ENCODE assay signal across 19 cellular contexts in genomic region chr7:98215561-98216495, GRCh38. TPM values are rescaled to one million over a fixed set of nuclear protein-coding genes. Genes with fewer than 3 reads are reported as not detected.
DNase-seq lines count a peak whose midpoint lies in the region; ATAC-seq, FAIRE-seq and TF ChIP-seq lines count a peak whose summit lies in the region.
"Had no signal": no experiment of that assay in that cellular context is flagged by ENCODE, and none has a peak within 500 bp of the region (broad histone marks: within the 10 kb centered on the region; RNA-seq: fewer than 3 reads in every experiment).

No MANE protein-coding gene starts in this region.

- WGBS in stomach, 5 donors: 57 to 73% (median 71%) methylated on average over 26 to 32 of the region's 32 CpGs

- peaks cover 2 to 15% of the 10 kb centered on the region in 2 experiments for H3K36me3 ChIP-seq in endothelial cell of umbilical vein (ENCODE audit: control insufficient read depth in 2 of 2, extremely low read depth in 1 of 2, insufficient read depth in 2 of 2, low read length in 2 of 2)
- peaks cover 12 to 46% (median 42%) of the 10 kb centered on the region in 4 donors for H3K36me3 ChIP-seq in stomach

- POLR2A ChIA-PET in endothelial cell of umbilical vein (lab: Charles Lee): interaction anchor here (0.6 kb wide), 1 partner anchor 21 kb away, joined by 3 read pairs; no protein-coding TSS in a partner anchor

- TF ChIP-seq EP300 in stomach (IDR thresholded peaks at IDR 0.05): no peak

- no peaks in the 10 kb centered on the region for H3K79me2 ChIP-seq in endothelial cell of umbilical vein (ENCODE audit: control insufficient read depth, insufficient read depth, low read length)

- H3K4me2 ChIP-seq in endothelial cell of umbilical vein (ENCODE audit: insufficient read depth, low read length): no peak overlapping the region
- H3K4me2 ChIP-seq: GM23338 had no signal

- BruUV-seq in endothelial cell of umbilical vein (replicated peaks; lab: Mats Ljungman, UMichigan): TSS peak; percentile 65

- DNase-seq in Right ventricle myocardium superior (peak; percentile 40), left ventricle myocardium superior (no peak), NCI-H69 (lab: John Stamatoyannopoulos, UW) (peak; percentile 75), endothelial cell of umbilical vein (ENCODE audit: low read depth, low spot score) (no peak), stomach (peak; percentile 58), UCSD-AML1 (lab: John Stamatoyannopoulos, UW; ENCODE audit: unreplicated experiment) (no peak)
- DNase-seq: activated naive CD8-positive, alpha-beta T cell treated with anti-CD3 and anti-CD28 coated beads for 36 hours; Calu3; hippocampal formation; NCI-H226; stimulated activated CD4-positive, alpha-beta T cell treated with anti-CD3 and anti-CD28 coated beads, Interleukin-4, amount 100 ng/mL, for 4 hours; T-cell had no signal

- TF ChIP-seq CTCF in endothelial cell of umbilical vein (IDR thresholded peaks at IDR 0.05; ENCODE audit: extremely low read depth in 1 of 2, insufficient read depth in 1 of 2, low read depth in 1 of 2, low read length in 2 of 2): no peak
- TF ChIP-seq CTCF in stomach (IDR thresholded peaks at IDR 0.05): no peak

- no peak for ATAC-seq in Right ventricle myocardium superior (ENCODE audit: poor library complexity)
- no peak for ATAC-seq in left ventricle myocardium superior
- ATAC-seq in GM18861 (IDR thresholded peaks at IDR 0.05; ENCODE audit: unreplicated experiment): no peak
- ATAC-seq in HG03135 (IDR thresholded peaks at IDR 0.05; ENCODE audit: unreplicated experiment): no peak
- ATAC-seq: GM23338; left lobe of liver; natural killer cell treated with Interleukin-12 subunit alpha and Interleukin-12 subunit beta and Interleukin-15 and Interleukin-18, amount 100 ng/mL, for 72 hours; T-cell had no signal

- H3K27ac ChIP-seq in endothelial cell of umbilical vein (ENCODE audit: insufficient read depth, low read depth, low read length): no peak overlapping the region
- peak overlapping the region in 4 of 5 donors; percentile 30 to 78 (median 44) for H3K27ac ChIP-seq in stomach
- H3K27ac ChIP-seq: Peyer's patch had no signal

- H3K27me3 ChIP-seq in endothelial cell of umbilical vein (ENCODE audit: control insufficient read depth in 2 of 2, insufficient read depth in 2 of 2, low read length in 2 of 2) (no peaks in the 10 kb centered on the region), stomach (peaks cover 0 to 16% (median 7%) of the 10 kb centered on the region in 3 donors)
- H3K27me3 ChIP-seq: Peyer's patch had no signal

- TF ChIP-seq POLR2A in endothelial cell of umbilical vein (IDR thresholded peaks at IDR 0.05; ENCODE audit: low read depth, low read length) (no peak), stomach (IDR thresholded peaks at IDR 0.05) (no peak)

- dilution Hi-C loops in endothelial cell of umbilical vein (cut with MboI; ENCODE audit: extremely low pct_ligation_motif_present, low sequenced_read_pairs): no loop called here

- CTCF ChIA-PET in endothelial cell of umbilical vein (lab: Charles Lee): interaction anchor here (1.1 kb wide), 1 partner anchor 195 kb away, joined by 4 read pairs; no protein-coding TSS in a partner anchor

- H3K4me3 ChIP-seq in endothelial cell of umbilical vein (replicated peaks in 1 of 3; ENCODE audit: insufficient read depth in 1 of 3, low read depth in 1 of 3, low read length in 3 of 3) (no peak overlapping the region), stomach (no peak overlapping the region)
- H3K4me3 ChIP-seq: GM23338, Peyer's patch had no signal

- intact Hi-C loops in Right ventricle myocardium superior (cut with DNase I): no loop called here
- intact Hi-C loops in left ventricle myocardium superior (cut with micrococcal nuclease): no loop called here
- intact Hi-C loops in endothelial cell of umbilical vein (cut with micrococcal nuclease): no loop called here
- intact Hi-C loops in stomach (cut with DNase I; ENCODE audit: low total_unique reads): no loop called here

- H2AFZ ChIP-seq in endothelial cell of umbilical vein (ENCODE audit: low read depth, low read length): no peak overlapping the region
- H2AFZ ChIP-seq: GM23338 had no signal

- H3K9ac ChIP-seq in endothelial cell of umbilical vein (replicated peaks; ENCODE audit: extremely low read depth, insufficient read depth, low read length): no peak overlapping the region

- no peak for FAIRE-seq in endothelial cell of umbilical vein (lab: Jason Lieb, UNC)

- H4K20me1 ChIP-seq in endothelial cell of umbilical vein (replicated peaks; ENCODE audit: control insufficient read depth, extremely low read depth, insufficient read depth, low read length): no peaks in the 10 kb centered on the region

- peaks cover 2% of the 10 kb centered on the region for H3K4me1 ChIP-seq in endothelial cell of umbilical vein (ENCODE audit: control insufficient read depth, extremely low read depth, insufficient read depth, low read length)
- peaks cover 13 to 55% (median 37%) of the 10 kb centered on the region in 4 donors for H3K4me1 ChIP-seq in stomach

- H3K9me3 ChIP-seq in endothelial cell of umbilical vein (replicated peaks; ENCODE audit: control insufficient read depth, insufficient read depth, low read length) (no peaks in the 10 kb centered on the region), stomach (no peaks in the 10 kb centered on the region)
- H3K9me3 ChIP-seq: Peyer's patch had no signal

- no peaks in the 10 kb centered on the region for H3K9me1 ChIP-seq in endothelial cell of umbilical vein (replicated peaks; ENCODE audit: control insufficient read depth, extremely low read depth, insufficient read depth, low read length)

TF ChIP-seq in endothelial cell of umbilical vein, 7 proteins besides CTCF, POLR2A, EP300 and RAD21:
- no peak for TF ChIP-seq JUN (IDR thresholded peaks at IDR 0.05; ENCODE audit: borderline replicate concordance, insufficient read depth, insufficient read length, low read depth)
- TF ChIP-seq FOS (IDR thresholded peaks at IDR 0.05; ENCODE audit: borderline replicate concordance, insufficient read depth, low read length): no peak
- TF ChIP-seq MAX (IDR thresholded peaks at IDR 0.05; ENCODE audit: insufficient read depth, insufficient read length): no peak
- no peak for TF ChIP-seq EZH2 (IDR thresholded peaks at IDR 0.05; ENCODE audit: borderline replicate concordance, low read depth, low read length, severe bottlenecking)
- no peak for TF ChIP-seq POLR2AphosphoS5 (IDR thresholded peaks at IDR 0.05; ENCODE audit: insufficient read depth, low read depth, low read length)
- no peak for TF ChIP-seq MYC (IDR thresholded peaks at IDR 0.05; ENCODE audit: low read depth, low read length)
- no peak for TF ChIP-seq GATA2 (IDR thresholded peaks at IDR 0.05; ENCODE audit: insufficient read depth, insufficient read length, low read depth, low read length)

RNA-seq across cellular contexts. Expression of gene BHLHA15, which starts 4.6 kb away (rescaled TPM):
- not detected for total RNA-seq in Right ventricle myocardium superior
- total RNA-seq in left ventricle myocardium superior: not detected
- 1.2 and 1.5 TPM in 2 replicates for total RNA-seq in endothelial cell of umbilical vein
- 0.81 and 1.0 TPM in 2 replicates for polyA plus RNA-seq in endothelial cell of umbilical vein
- 0.12 and 0.48 TPM in 2 replicates for polyA plus RNA-seq in endothelial cell of umbilical vein (2011; cell fraction: cytosol; rRNA removed)
- polyA plus RNA-seq in endothelial cell of umbilical vein (2011; cell fraction: nucleus; rRNA removed): not detected in 2 replicates
- 0.47 and 0.85 TPM in 2 replicates for polyA plus RNA-seq in endothelial cell of umbilical vein (2012)
- polyA minus RNA-seq in endothelial cell of umbilical vein: not detected in 2 replicates
- not detected for polyA minus RNA-seq in endothelial cell of umbilical vein (2011; cell fraction: cytosol; rRNA and poly(A)+ RNA removed)
- 0.96 TPM in 1 of 2 replicates, not detected in the other for polyA minus RNA-seq in endothelial cell of umbilical vein (2011; cell fraction: nucleus; rRNA and poly(A)+ RNA removed)
- total RNA-seq in stomach: 100 to 1,000 TPM in 1 of 5 donors, 10 to 100 TPM in 1, 1 to 10 TPM in 1, not detected in 2; 6.4 to 108 (median 20.1) TPM
- 10 to 100 TPM in 1 of 3 donors, 1 to 10 TPM in 2; 1.3 to 14.5 (median 8.1) TPM for polyA plus RNA-seq in stomach
- polyA plus RNA-seq: fibroblast of lung had no signal

RNA-seq across cellular contexts. Expression of gene TECPR1, which starts 36.2 kb away (rescaled TPM):
- total RNA-seq in Right ventricle myocardium superior: 16.1 TPM
- 25.2 TPM for total RNA-seq in left ventricle myocardium superior
- 84.9 and 97.5 TPM in 2 replicates for total RNA-seq in endothelial cell of umbilical vein
- polyA plus RNA-seq in endothelial cell of umbilical vein: 11.8 and 12.3 TPM in 2 replicates
- polyA plus RNA-seq in endothelial cell of umbilical vein (2011; cell fraction: cytosol; rRNA removed): 10.2 and 11.5 TPM in 2 replicates
- 47.5 and 65.1 TPM in 2 replicates for polyA plus RNA-seq in endothelial cell of umbilical vein (2011; cell fraction: nucleus; rRNA removed)
- polyA plus RNA-seq in endothelial cell of umbilical vein (2012): 30.2 and 32.1 TPM in 2 replicates
- 28.8 and 56.2 TPM in 2 replicates for polyA minus RNA-seq in endothelial cell of umbilical vein
- polyA minus RNA-seq in endothelial cell of umbilical vein (2011; cell fraction: cytosol; rRNA and poly(A)+ RNA removed): 4.0 TPM
- 28.0 and 44.2 TPM in 2 replicates for polyA minus RNA-seq in endothelial cell of umbilical vein (2011; cell fraction: nucleus; rRNA and poly(A)+ RNA removed)
- total RNA-seq in stomach: 10 to 100 TPM; 17.4 to 70.7 (median 35.6) TPM
- 10 to 100 TPM in 2 of 3 donors, 1 to 10 TPM in 1; 8.8 to 25.1 (median 11.2) TPM for polyA plus RNA-seq in stomach

Comparison
In these comparisons a context has a peak if more than half of its experiments do, and no peak if none do; other contexts are left out.
1. DNase-seq: peak in Right ventricle myocardium superior (single experiment), NCI-H69 (single experiment) and stomach (single experiment); none in left ventricle myocardium superior (single experiment), endothelial cell of umbilical vein (single experiment) and UCSD-AML1 (single experiment).